ENCODE assay signal across 21 cellular contexts in genomic region chr2:121502781-121503180, GRCh38. TPM values are rescaled to one million over a fixed set of nuclear protein-coding genes. Genes with fewer than 3 reads are reported as not detected.
DNase-seq lines count a peak whose midpoint lies in the region; ATAC-seq, FAIRE-seq and TF ChIP-seq lines count a peak whose summit lies in the region.
"Had no signal": no experiment of that assay in that cellular context is flagged by ENCODE, and none has a peak within 500 bp of the region (broad histone marks: within the 10 kb centered on the region; RNA-seq: fewer than 3 reads in every experiment).

No MANE protein-coding gene starts in this region.

- H3K4me1 ChIP-seq in astrocyte (ENCODE audit: insufficient read depth, low read length): peaks cover 44% of the 10 kb centered on the region
- peaks cover 10 to 60% (median 33%) of the 10 kb centered on the region in 3 donors for H3K4me1 ChIP-seq in esophagus squamous epithelium

- H3K4me3 Mint-ChIP-seq in astrocyte (ENCODE audit: unreplicated experiment): no peak overlapping the region
- H3K4me3 Mint-ChIP-seq in progenitor cell of endocrine pancreas (ENCODE audit: low read depth): no peak overlapping the region
- H3K4me3 Mint-ChIP-seq: activated CD4-positive, alpha-beta memory T cell treated with anti-CD3 and anti-CD28 coated beads for 36 hours; activated naive CD8-positive, alpha-beta T cell treated with anti-CD3 and anti-CD28 coated beads, Interleukin-2, amount 10 ng/mL, durations not matched to agents 7 days and 5 days had no signal

- no peaks in the 10 kb centered on the region for H3K36me3 ChIP-seq in astrocyte (ENCODE audit: insufficient read depth, low read length)
- peaks cover 0 to 48% (median 5%) of the 10 kb centered on the region in 3 donors for H3K36me3 ChIP-seq in esophagus squamous epithelium

- no peak for TF ChIP-seq POLR2A in esophagus squamous epithelium (IDR thresholded peaks at IDR 0.05)

- H3K27ac Mint-ChIP-seq in astrocyte (ENCODE audit: unreplicated experiment): peak overlapping the region; percentile 27
- H3K27ac Mint-ChIP-seq in progenitor cell of endocrine pancreas: peak overlapping the region; percentile 32
- H3K27ac Mint-ChIP-seq: activated CD4-positive, alpha-beta memory T cell treated with anti-CD3 and anti-CD28 coated beads for 36 hours; activated naive CD8-positive, alpha-beta T cell treated with anti-CD3 and anti-CD28 coated beads, Interleukin-2, amount 10 ng/mL, durations not matched to agents 7 days and 5 days had no signal

- FAIRE-seq in astrocyte (lab: Jason Lieb, UNC): peak; percentile 70
- FAIRE-seq in D721Med (lab: Jason Lieb, UNC): no peak
- FAIRE-seq: K562 had no signal

- H3K4me1 Mint-ChIP-seq in astrocyte (ENCODE audit: low read depth, unreplicated experiment) (peaks cover 44% of the 10 kb centered on the region), progenitor cell of endocrine pancreas (ENCODE audit: low read depth) (peaks cover 15% of the 10 kb centered on the region)

- H3K4me3 ChIP-seq in astrocyte (ENCODE audit: insufficient read depth, low read depth, low read length): no peak overlapping the region
- no peak overlapping the region for H3K4me3 ChIP-seq in esophagus squamous epithelium
- H3K4me3 ChIP-seq: K562, left ventricle myocardium inferior, sigmoid colon had no signal

- 47 to 60% methylated on average over 3 of the region's 3 CpGs for WGBS in esophagus squamous epithelium, 2 donors

- H3K9ac ChIP-seq in astrocyte (ENCODE audit: low read length): peak overlapping the region; percentile 75

- H3K9me3 ChIP-seq in astrocyte (ENCODE audit: insufficient read depth, low read depth, low read length) (no peaks in the 10 kb centered on the region), esophagus squamous epithelium (no peaks in the 10 kb centered on the region)
- H3K9me3 ChIP-seq: sigmoid colon had no signal

- intact Hi-C loops in esophagus squamous epithelium (cut with DNase I): no loop called here

- H3K27me3 ChIP-seq in astrocyte (ENCODE audit: insufficient read depth, low read length) (no peaks in the 10 kb centered on the region), esophagus squamous epithelium (no peaks in the 10 kb centered on the region)
- H3K27me3 ChIP-seq: sigmoid colon had no signal

- H3K79me2 ChIP-seq in astrocyte (ENCODE audit: insufficient read depth, low read length): peaks cover 42% of the 10 kb centered on the region

- H3K9me3 Mint-ChIP-seq in astrocyte (ENCODE audit: unreplicated experiment): peaks cover 4% of the 10 kb centered on the region
- H3K9me3 Mint-ChIP-seq in progenitor cell of endocrine pancreas (ENCODE audit: low read depth): peaks cover 30% of the 10 kb centered on the region

- TF ChIP-seq CTCF in astrocyte (IDR thresholded peaks at IDR 0.05; ENCODE audit: insufficient read depth, low read depth, low read length) (no peak), esophagus squamous epithelium (IDR thresholded peaks at IDR 0.05) (no peak), progenitor cell of endocrine pancreas (IDR thresholded peaks at IDR 0.05; ENCODE audit: unreplicated experiment) (no peak), D721Med (IDR thresholded peaks at IDR 0.05; ENCODE audit: insufficient read depth, missing control alignments) (no peak)

- H3K27ac ChIP-seq in astrocyte (ENCODE audit: low read depth, low read length) (peak overlapping the region; percentile 94), esophagus squamous epithelium (peak overlapping the region in 3 of 4 donors; percentile 49 to 88 (median 57))
- H3K27ac ChIP-seq: left ventricle myocardium inferior, sigmoid colon, VCaP had no signal

- peaks cover 6% of the 10 kb centered on the region for H3K36me3 Mint-ChIP-seq in astrocyte (ENCODE audit: low read depth, unreplicated experiment)
- peaks cover 59% of the 10 kb centered on the region for H3K36me3 Mint-ChIP-seq in progenitor cell of endocrine pancreas (ENCODE audit: insufficient read depth)

- H4K20me1 ChIP-seq in astrocyte (ENCODE audit: insufficient read depth, low read length): no peaks in the 10 kb centered on the region

- H3K27me3 Mint-ChIP-seq in astrocyte (ENCODE audit: low read depth, unreplicated experiment): no peaks in the 10 kb centered on the region
- no peaks in the 10 kb centered on the region for H3K27me3 Mint-ChIP-seq in progenitor cell of endocrine pancreas
- H3K27me3 Mint-ChIP-seq: activated CD4-positive, alpha-beta memory T cell treated with anti-CD3 and anti-CD28 coated beads for 36 hours; activated naive CD8-positive, alpha-beta T cell treated with anti-CD3 and anti-CD28 coated beads, Interleukin-2, amount 10 ng/mL, durations not matched to agents 7 days and 5 days had no signal

- peak overlapping the region; percentile 60 for H3K4me2 ChIP-seq in astrocyte (ENCODE audit: low read length)

- peak; percentile 64 for DNase-seq in ELR (ENCODE audit: low read depth)
- DNase-seq in astrocyte (ENCODE audit: low read depth): peak; percentile 62
- DNase-seq in esophagus squamous epithelium (lab: John Stamatoyannopoulos, UW): no peak
- DNase-seq in progenitor cell of endocrine pancreas (ENCODE audit: low spot score, unreplicated experiment): no peak
- DNase-seq in amniotic stem cell (lab: John Stamatoyannopoulos, UW): no peak
- DNase-seq in D721Med (ENCODE audit: insufficient read length, low spot score): no peak
- DNase-seq in NCI-H1048 (lab: John Stamatoyannopoulos, UW): no peak
- DNase-seq: activated CD4-positive, alpha-beta memory T cell treated with anti-CD3 and anti-CD28 coated beads for 36 hours; activated naive CD8-positive, alpha-beta T cell treated with anti-CD3 and anti-CD28 coated beads, Interleukin-2, amount 10 ng/mL, durations not matched to agents 7 days and 5 days; activated T-cell treated with anti-CD3 and anti-CD28 coated beads, Interleukin-2, amount 50 U/mL, for 1 hour; cerebellar nuclear complex; left ventricle myocardium inferior; NCI-H2029 treated with DMSO at 0.1 percent for 48 hours; NCI-H446; nucleus accumbens; sigmoid colon; stimulated activated CD4-positive, alpha-beta T cell treated with anti-CD3 and anti-CD28 coated beads, Interleukin-4, amount 100 ng/mL, for 1 hour; T-helper 1 cell had no signal

- no peak for ATAC-seq in HG03039 (IDR thresholded peaks at IDR 0.05; ENCODE audit: unreplicated experiment)
- ATAC-seq: K562 had no signal

- no peak overlapping the region for H2AFZ ChIP-seq in astrocyte (ENCODE audit: low read depth, low read length)

RNA-seq across cellular contexts. Expression of gene RNU4ATAC, which starts 27.9 kb away (rescaled TPM):
- total RNA-seq in astrocyte (not detected in 2 replicates), esophagus squamous epithelium (not detected), progenitor cell of endocrine pancreas (not detected in 2 replicates)
- total RNA-seq: activated CD4-positive, alpha-beta memory T cell treated with anti-CD3 and anti-CD28 coated beads for 36 hours; activated naive CD8-positive, alpha-beta T cell treated with anti-CD3 and anti-CD28 coated beads, Interleukin-2, amount 10 ng/mL, durations not matched to agents 7 days and 5 days; sigmoid colon had no signal

Comparison
In these comparisons a context has a peak if more than half of its experiments do, and no peak if none do; other contexts are left out.
1. DNase-seq: peak in ELR (single experiment) and astrocyte (single experiment); none in esophagus squamous epithelium (single experiment), progenitor cell of endocrine pancreas (single experiment), amniotic stem cell (single experiment), D721Med (single experiment) and NCI-H1048 (single experiment).